Comparison of ENCODE assay signal across 8 cellular contexts in the genomic region with DNA sequence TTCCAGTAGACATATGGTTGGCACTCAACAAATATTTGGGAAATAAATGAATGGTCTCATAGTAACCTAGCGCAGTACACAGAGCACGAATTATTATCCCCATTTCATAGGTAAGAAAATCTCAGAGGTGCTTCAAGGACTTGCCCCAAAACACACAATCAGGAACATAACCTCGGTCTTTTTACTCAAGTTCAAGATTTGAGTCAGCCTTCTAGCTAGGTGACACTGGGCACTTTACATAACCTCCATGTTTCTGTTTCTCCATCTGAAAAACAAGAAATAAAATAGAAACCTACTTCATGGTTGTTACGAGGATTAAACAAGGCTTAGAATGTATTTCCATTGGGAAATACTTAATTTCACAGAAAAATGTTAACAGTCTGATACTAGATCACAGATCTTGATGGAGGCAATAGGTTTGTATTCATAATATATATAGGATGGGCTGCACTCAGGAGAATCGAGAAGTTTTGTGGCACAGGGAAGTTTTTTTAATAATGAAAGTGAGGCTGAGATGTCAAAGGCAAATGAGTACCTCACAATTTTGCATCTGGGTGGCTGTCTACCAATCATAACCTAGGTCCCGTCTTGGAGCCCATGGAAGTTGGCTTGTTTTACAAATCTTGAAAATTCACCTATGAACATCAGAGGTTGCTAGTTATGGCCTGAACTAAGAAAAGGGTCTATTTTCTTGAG.
DNase-seq lines count a peak whose midpoint lies in the region; ATAC-seq and TF ChIP-seq lines count a peak whose summit lies in the region.

No MANE protein-coding gene starts in this region.

- no peaks in the 10 kb centered on the region for H3K36me3 Mint-ChIP-seq in activated T-helper 1 cell treated with anti-CD3 and anti-CD28 coated beads, Interleukin-12 subunit alpha, Interleukin-12 subunit beta, Interleukin-2, Interleukin-4 antibody, amounts not matched to agents 30 ng/mL and 10 ng/mL and 1 ng/mL, durations not matched to agents 14 hours and 24 hours and 36 hours (ENCODE audit: low read depth)

- 0 out of 2 replicates have a peak, but pooled peaks cover 3% of the 10 kb centered on the region for H3K36me3 ChIP-seq in ACC112 (ENCODE audit: insufficient read depth, low read length)

- H3K4me3 Mint-ChIP-seq in activated T-helper 1 cell treated with anti-CD3 and anti-CD28 coated beads, Interleukin-12 subunit alpha, Interleukin-12 subunit beta, Interleukin-2, Interleukin-4 antibody, amounts not matched to agents 30 ng/mL and 10 ng/mL and 1 ng/mL, durations not matched to agents 14 hours and 24 hours and 36 hours: no peak overlapping the region

- DNase-seq in foreskin keratinocyte: no peak
- no peak for DNase-seq in NCI-H2196 treated with DMSO at 0.1 percent for 48 hours (lab: John Stamatoyannopoulos, UW; ENCODE audit: unreplicated experiment)
- no peak for DNase-seq in foreskin melanocyte
- no peak for DNase-seq in activated T-helper 1 cell treated with anti-CD3 and anti-CD28 coated beads, Interleukin-12 subunit alpha, Interleukin-12 subunit beta, Interleukin-2, Interleukin-4 antibody, amounts not matched to agents 30 ng/mL and 10 ng/mL and 1 ng/mL, durations not matched to agents 14 hours and 24 hours and 36 hours (ENCODE audit: low spot score)
- DNase-seq in NK-92 treated with Interleukin-12 subunit alpha and Interleukin-12 subunit beta, amount 100 ng/mL, for 24 hours (lab: John Stamatoyannopoulos, UW): no peak

- no peak overlapping the region for H3K27ac Mint-ChIP-seq in activated T-helper 1 cell treated with anti-CD3 and anti-CD28 coated beads, Interleukin-12 subunit alpha, Interleukin-12 subunit beta, Interleukin-2, Interleukin-4 antibody, amounts not matched to agents 30 ng/mL and 10 ng/mL and 1 ng/mL, durations not matched to agents 14 hours and 24 hours and 36 hours

- no peaks in the 10 kb centered on the region for H3K27me3 ChIP-seq in ACC112 (ENCODE audit: insufficient read depth, low read length)
- H3K27me3 ChIP-seq in foreskin keratinocyte: no peaks in the 10 kb centered on the region

- H3K4me1 ChIP-seq in ACC112 (ENCODE audit: control insufficient read depth, insufficient read depth, low read length, unreplicated experiment): peaks cover 20% of the 10 kb centered on the region
- peaks cover 9% of the 10 kb centered on the region for H3K4me1 ChIP-seq in foreskin keratinocyte

- no peak for TF ChIP-seq CTCF in foreskin keratinocyte (conservative IDR thresholded peaks at IDR 0.05)

- H3K4me1 Mint-ChIP-seq in activated T-helper 1 cell treated with anti-CD3 and anti-CD28 coated beads, Interleukin-12 subunit alpha, Interleukin-12 subunit beta, Interleukin-2, Interleukin-4 antibody, amounts not matched to agents 30 ng/mL and 10 ng/mL and 1 ng/mL, durations not matched to agents 14 hours and 24 hours and 36 hours (ENCODE audit: low read depth): peaks cover 15% of the 10 kb centered on the region

- peak overlapping the region; percentile 89 for H3K27ac ChIP-seq in ACC112 (ENCODE audit: low read depth, low read length)
- H3K27ac ChIP-seq in foreskin keratinocyte: peak overlapping the region; percentile 74

- intact Hi-C loops in activated T-helper 1 cell treated with anti-CD3 and anti-CD28 coated beads, Interleukin-12 subunit alpha, Interleukin-12 subunit beta, Interleukin-2, Interleukin-4 antibody, amounts not matched to agents 30 ng/mL and 10 ng/mL and 1 ng/mL, durations not matched to agents 14 hours and 24 hours and 36 hours (cut with micrococcal nuclease): loop anchor here (1.0 to 5.0 kb wide), 12 partner anchors 25 to 488 kb away; a partner anchor contains a TSS

- peaks cover 13% of the 10 kb centered on the region for H3K27me3 Mint-ChIP-seq in activated T-helper 1 cell treated with anti-CD3 and anti-CD28 coated beads, Interleukin-12 subunit alpha, Interleukin-12 subunit beta, Interleukin-2, Interleukin-4 antibody, amounts not matched to agents 30 ng/mL and 10 ng/mL and 1 ng/mL, durations not matched to agents 14 hours and 24 hours and 36 hours (ENCODE audit: insufficient read depth)

- ATAC-seq in GM19397 (IDR thresholded peaks at IDR 0.05; ENCODE audit: unreplicated experiment): peak; percentile 55
- peak; percentile 80 for ATAC-seq in HG03354 (IDR thresholded peaks at IDR 0.05; ENCODE audit: poor library complexity, severe bottlenecking, unreplicated experiment)
- peak; percentile 29 for ATAC-seq in foreskin keratinocyte

- H3K4me3 ChIP-seq in ACC112 (ENCODE audit: low read depth, low read length): peak overlapping the region; percentile 65

- H2AFZ ChIP-seq in ACC112 (ENCODE audit: low read length, unreplicated experiment): peak overlapping the region; percentile 89

- no peaks in the 10 kb centered on the region for H3K79me2 ChIP-seq in ACC112 (ENCODE audit: control insufficient read depth, insufficient read depth, low read length, unreplicated experiment)

- no peaks in the 10 kb centered on the region for H3K9me3 Mint-ChIP-seq in activated T-helper 1 cell treated with anti-CD3 and anti-CD28 coated beads, Interleukin-12 subunit alpha, Interleukin-12 subunit beta, Interleukin-2, Interleukin-4 antibody, amounts not matched to agents 30 ng/mL and 10 ng/mL and 1 ng/mL, durations not matched to agents 14 hours and 24 hours and 36 hours

Comparison
In these comparisons a context has a peak if more than half of its experiments do, and no peak if none do; other contexts are left out.
1. ATAC-seq: peak in every context shown above with its lines; median percentile 80 in HG03354; 55 in GM19397; 29 in foreskin keratinocyte.